ENCODE assay signal across 24 cellular contexts in the genomic region with DNA sequence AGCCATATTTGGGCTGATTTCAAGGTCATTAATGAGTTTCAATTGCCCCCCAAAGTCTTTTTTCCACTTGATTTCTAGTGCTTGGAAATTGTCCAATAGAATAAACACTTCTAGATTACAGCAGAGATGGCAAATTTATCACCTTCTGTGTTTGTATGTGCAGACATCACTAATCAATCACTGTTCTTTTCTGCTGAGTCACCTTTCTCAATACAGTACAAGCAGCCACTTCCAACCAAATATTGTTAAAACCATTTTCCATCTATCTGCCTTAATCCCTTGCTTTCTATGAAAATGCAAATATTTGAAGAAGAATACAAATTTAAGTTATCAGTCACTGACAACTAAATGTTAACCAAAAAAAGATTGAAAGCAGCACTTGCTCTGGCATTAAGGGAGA. TPM values are rescaled to one million over a fixed set of nuclear protein-coding genes. Genes with fewer than 3 reads are reported as not detected.
"Had no signal": no experiment of that assay in that cellular context is flagged by ENCODE, and none has a peak within 500 bp of the region (broad histone marks: within the 10 kb centered on the region; RNA-seq: fewer than 3 reads in every experiment).

No MANE protein-coding gene starts in this region.

- FAIRE-seq: islet of Langerhans had no signal

- H3K27me3 ChIP-seq: foreskin keratinocyte, heart left ventricle, left lung, suprapubic skin, vagina had no signal

- H3K9ac ChIP-seq: parathyroid adenoma had no signal

- H2AFZ ChIP-seq: parathyroid adenoma had no signal

- H3K4me1 ChIP-seq: esophagus muscularis mucosa, foreskin keratinocyte, gastroesophageal sphincter, heart left ventricle, left lung, parathyroid adenoma, suprapubic skin, vagina had no signal

- DNase-seq: effector CD8-positive, alpha-beta T cell; endodermal cell; foreskin keratinocyte; heart left ventricle; hippocampal formation; left cardiac atrium; left lung; mesenchymal stem cell; mucosa of descending colon; naive B cell; stimulated activated CD4-positive, alpha-beta T cell treated with anti-CD3 and anti-CD28 coated beads, Interleukin-12 subunit alpha, Interleukin-12 subunit beta, amount 100 ng/mL, for 4 hours; stimulated activated CD4-positive, alpha-beta T cell treated with anti-CD3 and anti-CD28 coated beads, Interleukin-1b, Interleukin-23, amount 100 ng/mL, for 48 hours; stimulated activated CD4-positive, alpha-beta T cell treated with anti-CD3 and anti-CD28 coated beads, Interleukin-4, amount 100 ng/mL, for 1 hour; stimulated activated CD8-positive, alpha-beta memory T cell treated with anti-CD3 and anti-CD28 coated beads, Interleukin-4, amount 100 ng/mL, for 48 hours; stimulated activated naive CD4-positive, alpha-beta T cell; stimulated activated naive CD8-positive, alpha-beta T cell treated with anti-CD3 and anti-CD28 coated beads, Interleukin-15, amount 100 ng/mL, for 72 hours; trophoblast cell had no signal

- H3K4me3 ChIP-seq: esophagus muscularis mucosa, gastroesophageal sphincter, heart left ventricle, left lung, mucosa of descending colon, smooth muscle cell, suprapubic skin, vagina had no signal

- H3K36me3 ChIP-seq: esophagus muscularis mucosa, gastroesophageal sphincter, heart left ventricle, left lung, suprapubic skin, vagina had no signal

- H3K27ac ChIP-seq: esophagus muscularis mucosa, foreskin keratinocyte, gastroesophageal sphincter, heart left ventricle, left lung, parathyroid adenoma, suprapubic skin, vagina had no signal

- H3K79me2 ChIP-seq: parathyroid adenoma had no signal

- H3K9me3 ChIP-seq: mucosa of descending colon, suprapubic skin, vagina had no signal

- H3K4me2 ChIP-seq: smooth muscle cell had no signal

RNA-seq across cellular contexts. Expression of gene ZNF521, which starts 40.2 kb away (rescaled TPM):
- total RNA-seq: foreskin keratinocyte had no signal
- polyA plus RNA-seq: foreskin keratinocyte had no signal
